3 cellular contexts compared by ENCODE assay signal in the genomic region with DNA sequence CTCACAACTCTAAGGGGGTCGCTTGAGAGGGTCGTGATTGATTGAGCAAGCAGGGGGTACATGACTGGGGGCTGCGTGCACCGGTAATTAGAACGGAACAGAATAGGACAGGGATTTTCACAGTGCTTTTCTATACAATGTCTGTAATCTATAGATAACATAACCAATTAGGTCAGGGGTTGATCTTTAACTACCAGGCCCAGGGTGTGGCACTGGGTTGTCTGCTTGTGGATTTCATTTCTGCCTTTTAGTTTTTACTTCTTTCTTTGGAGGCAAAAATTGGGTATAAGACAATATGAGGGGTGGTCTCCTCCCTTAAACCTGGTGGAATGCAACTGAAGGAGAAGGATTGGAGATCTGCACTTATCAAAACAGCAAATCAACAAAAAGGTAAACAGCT. TPM values are rescaled to one million over a fixed set of nuclear protein-coding genes. Genes with fewer than 3 reads are reported as not detected.
"Had no signal": no experiment of that assay in that cellular context is flagged by ENCODE, and none has a peak within 500 bp of the region (broad histone marks: within the 10 kb centered on the region; RNA-seq: fewer than 3 reads in every experiment).

No MANE protein-coding gene starts in this region.

RNA-seq across cellular contexts. Expression of a gene that starts 30.6 kb away (rescaled TPM):
- total RNA-seq: GM23248, H4, HFFc6 had no signal
- polyA plus RNA-seq: GM23248 had no signal
